Comparison of ENCODE assay signal across 2 cellular contexts in the genomic region with DNA sequence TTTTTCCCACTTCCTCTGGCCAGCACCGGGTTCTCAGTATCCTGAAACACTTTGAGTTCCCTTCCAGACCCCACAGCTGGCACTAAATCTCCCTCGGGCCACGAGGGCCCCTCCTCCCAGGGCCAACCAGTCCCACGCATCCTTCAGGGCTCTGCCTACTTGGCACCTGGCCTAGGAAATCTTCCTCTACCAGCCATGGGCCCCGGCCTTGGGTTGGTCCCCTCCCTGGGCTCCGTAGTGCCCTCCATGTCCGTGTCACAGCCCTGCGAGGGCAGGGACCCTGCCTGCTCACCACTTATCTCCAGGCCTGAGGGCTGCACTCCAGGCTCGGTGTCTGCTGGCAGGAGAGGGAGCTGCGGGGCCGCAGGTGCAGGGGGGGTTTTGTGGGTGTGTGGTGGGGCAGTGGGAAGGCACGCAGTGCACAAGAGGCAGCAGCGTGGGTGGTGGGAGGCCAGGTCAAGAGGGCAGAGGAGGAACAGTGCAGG.
TF ChIP-seq lines count a peak whose summit lies in the region.

No MANE protein-coding gene starts in this region.

TF ChIP-seq in GM12878, 131 proteins besides CTCF, POLR2A, EP300 and RAD21:
- TF ChIP-seq BHLHE40 (IDR thresholded peaks at IDR 0.05; ENCODE audit: borderline replicate concordance in 1 of 2, low read depth in 2 of 2, low read length in 1 of 2) (no peak), JUND (IDR thresholded peaks at IDR 0.05; ENCODE audit: low read depth, low read length) (no peak), MEF2A (IDR thresholded peaks at IDR 0.05; ENCODE audit: insufficient read depth, low read depth, low read length) (no peak), NBN (IDR thresholded peaks at IDR 0.05) (no peak), EGR1 (IDR thresholded peaks at IDR 0.05; ENCODE audit: borderline replicate concordance in 1 of 2, low read depth in 2 of 2, low read length in 2 of 2) (peak in 1 of 2 experiments; percentile 41; a peak in 1 of 3 replicates), TCF7 (IDR thresholded peaks at IDR 0.05; ENCODE audit: borderline replicate concordance) (no peak), RUNX3 (IDR thresholded peaks at IDR 0.05; ENCODE audit: low read length) (peak; percentile 38; the same call in 1 of the 2 replicates), YBX1 (IDR thresholded peaks at IDR 0.05) (no peak)
- TF ChIP-seq, protein P1, sequence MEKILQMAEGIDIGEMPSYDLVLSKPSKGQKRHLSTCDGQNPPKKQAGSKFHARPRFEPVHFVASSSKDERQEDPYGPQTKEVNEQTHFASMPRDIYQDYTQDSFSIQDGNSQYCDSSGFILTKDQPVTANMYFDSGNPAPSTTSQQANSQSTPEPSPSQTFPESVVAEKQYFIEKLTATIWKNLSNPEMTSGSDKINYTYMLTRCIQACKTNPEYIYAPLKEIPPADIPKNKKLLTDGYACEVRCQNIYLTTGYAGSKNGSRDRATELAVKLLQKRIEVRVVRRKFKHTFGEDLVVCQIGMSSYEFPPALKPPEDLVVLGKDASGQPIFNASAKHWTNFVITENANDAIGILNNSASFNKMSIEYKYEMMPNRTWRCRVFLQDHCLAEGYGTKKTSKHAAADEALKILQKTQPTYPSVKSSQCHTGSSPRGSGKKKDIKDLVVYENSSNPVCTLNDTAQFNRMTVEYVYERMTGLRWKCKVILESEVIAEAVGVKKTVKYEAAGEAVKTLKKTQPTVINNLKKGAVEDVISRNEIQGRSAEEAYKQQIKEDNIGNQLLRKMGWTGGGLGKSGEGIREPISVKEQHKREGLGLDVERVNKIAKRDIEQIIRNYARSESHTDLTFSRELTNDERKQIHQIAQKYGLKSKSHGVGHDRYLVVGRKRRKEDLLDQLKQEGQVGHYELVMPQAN (conservative IDR thresholded peaks at IDR 0.05), result no peak
- TF ChIP-seq, protein P2, sequence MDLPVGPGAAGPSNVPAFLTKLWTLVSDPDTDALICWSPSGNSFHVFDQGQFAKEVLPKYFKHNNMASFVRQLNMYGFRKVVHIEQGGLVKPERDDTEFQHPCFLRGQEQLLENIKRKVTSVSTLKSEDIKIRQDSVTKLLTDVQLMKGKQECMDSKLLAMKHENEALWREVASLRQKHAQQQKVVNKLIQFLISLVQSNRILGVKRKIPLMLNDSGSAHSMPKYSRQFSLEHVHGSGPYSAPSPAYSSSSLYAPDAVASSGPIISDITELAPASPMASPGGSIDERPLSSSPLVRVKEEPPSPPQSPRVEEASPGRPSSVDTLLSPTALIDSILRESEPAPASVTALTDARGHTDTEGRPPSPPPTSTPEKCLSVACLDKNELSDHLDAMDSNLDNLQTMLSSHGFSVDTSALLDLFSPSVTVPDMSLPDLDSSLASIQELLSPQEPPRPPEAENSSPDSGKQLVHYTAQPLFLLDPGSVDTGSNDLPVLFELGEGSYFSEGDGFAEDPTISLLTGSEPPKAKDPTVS (IDR thresholded peaks at IDR 0.05; ENCODE audit: low read depth, low read length), result no peak
- TF ChIP-seq, protein P3, sequence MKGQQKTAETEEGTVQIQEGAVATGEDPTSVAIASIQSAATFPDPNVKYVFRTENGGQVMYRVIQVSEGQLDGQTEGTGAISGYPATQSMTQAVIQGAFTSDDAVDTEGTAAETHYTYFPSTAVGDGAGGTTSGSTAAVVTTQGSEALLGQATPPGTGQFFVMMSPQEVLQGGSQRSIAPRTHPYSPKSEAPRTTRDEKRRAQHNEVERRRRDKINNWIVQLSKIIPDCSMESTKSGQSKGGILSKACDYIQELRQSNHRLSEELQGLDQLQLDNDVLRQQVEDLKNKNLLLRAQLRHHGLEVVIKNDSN (IDR thresholded peaks at IDR 0.05; ENCODE audit: borderline replicate concordance, extremely low read length, insufficient read depth, low read depth, low read length), result no peak
- TF ChIP-seq, protein P4, sequence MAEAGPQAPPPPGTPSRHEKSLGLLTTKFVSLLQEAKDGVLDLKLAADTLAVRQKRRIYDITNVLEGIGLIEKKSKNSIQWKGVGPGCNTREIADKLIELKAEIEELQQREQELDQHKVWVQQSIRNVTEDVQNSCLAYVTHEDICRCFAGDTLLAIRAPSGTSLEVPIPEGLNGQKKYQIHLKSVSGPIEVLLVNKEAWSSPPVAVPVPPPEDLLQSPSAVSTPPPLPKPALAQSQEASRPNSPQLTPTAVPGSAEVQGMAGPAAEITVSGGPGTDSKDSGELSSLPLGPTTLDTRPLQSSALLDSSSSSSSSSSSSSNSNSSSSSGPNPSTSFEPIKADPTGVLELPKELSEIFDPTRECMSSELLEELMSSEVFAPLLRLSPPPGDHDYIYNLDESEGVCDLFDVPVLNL (IDR thresholded peaks at IDR 0.05; ENCODE audit: low read depth, low read length), result no peak
- TF ChIP-seq, protein P5, sequence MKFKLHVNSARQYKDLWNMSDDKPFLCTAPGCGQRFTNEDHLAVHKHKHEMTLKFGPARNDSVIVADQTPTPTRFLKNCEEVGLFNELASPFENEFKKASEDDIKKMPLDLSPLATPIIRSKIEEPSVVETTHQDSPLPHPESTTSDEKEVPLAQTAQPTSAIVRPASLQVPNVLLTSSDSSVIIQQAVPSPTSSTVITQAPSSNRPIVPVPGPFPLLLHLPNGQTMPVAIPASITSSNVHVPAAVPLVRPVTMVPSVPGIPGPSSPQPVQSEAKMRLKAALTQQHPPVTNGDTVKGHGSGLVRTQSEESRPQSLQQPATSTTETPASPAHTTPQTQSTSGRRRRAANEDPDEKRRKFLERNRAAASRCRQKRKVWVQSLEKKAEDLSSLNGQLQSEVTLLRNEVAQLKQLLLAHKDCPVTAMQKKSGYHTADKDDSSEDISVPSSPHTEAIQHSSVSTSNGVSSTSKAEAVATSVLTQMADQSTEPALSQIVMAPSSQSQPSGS (IDR thresholded peaks at IDR 0.05; ENCODE audit: low read length), result no peak

TF ChIP-seq in GM23338, 12 proteins besides CTCF, POLR2A, EP300 and RAD21:
- TF ChIP-seq CREB1 (CRISPR knock-in tag; IDR thresholded peaks at IDR 0.05; ENCODE audit: low read depth) (no peak), POLR2AphosphoS5 (IDR thresholded peaks at IDR 0.05; ENCODE audit: low read depth) (no peak), NANOG (IDR thresholded peaks at IDR 0.05; ENCODE audit: borderline replicate concordance) (no peak), JUNB (IDR thresholded peaks at IDR 0.05; ENCODE audit: unreplicated experiment) (no peak), ZNF114 (CRISPR knock-in tag; IDR thresholded peaks at IDR 0.05) (no peak), EZH2phosphoT487 (IDR thresholded peaks at IDR 0.05; ENCODE audit: unreplicated experiment) (no peak), STAT1 (IDR thresholded peaks at IDR 0.05; ENCODE audit: unreplicated experiment) (no peak), EZH2 (IDR thresholded peaks at IDR 0.05; ENCODE audit: low read depth, unreplicated experiment) (no peak), ZNF331 (CRISPR knock-in tag; IDR thresholded peaks at IDR 0.05; ENCODE audit: low read depth) (no peak)
- TF ChIP-seq, protein P6, sequence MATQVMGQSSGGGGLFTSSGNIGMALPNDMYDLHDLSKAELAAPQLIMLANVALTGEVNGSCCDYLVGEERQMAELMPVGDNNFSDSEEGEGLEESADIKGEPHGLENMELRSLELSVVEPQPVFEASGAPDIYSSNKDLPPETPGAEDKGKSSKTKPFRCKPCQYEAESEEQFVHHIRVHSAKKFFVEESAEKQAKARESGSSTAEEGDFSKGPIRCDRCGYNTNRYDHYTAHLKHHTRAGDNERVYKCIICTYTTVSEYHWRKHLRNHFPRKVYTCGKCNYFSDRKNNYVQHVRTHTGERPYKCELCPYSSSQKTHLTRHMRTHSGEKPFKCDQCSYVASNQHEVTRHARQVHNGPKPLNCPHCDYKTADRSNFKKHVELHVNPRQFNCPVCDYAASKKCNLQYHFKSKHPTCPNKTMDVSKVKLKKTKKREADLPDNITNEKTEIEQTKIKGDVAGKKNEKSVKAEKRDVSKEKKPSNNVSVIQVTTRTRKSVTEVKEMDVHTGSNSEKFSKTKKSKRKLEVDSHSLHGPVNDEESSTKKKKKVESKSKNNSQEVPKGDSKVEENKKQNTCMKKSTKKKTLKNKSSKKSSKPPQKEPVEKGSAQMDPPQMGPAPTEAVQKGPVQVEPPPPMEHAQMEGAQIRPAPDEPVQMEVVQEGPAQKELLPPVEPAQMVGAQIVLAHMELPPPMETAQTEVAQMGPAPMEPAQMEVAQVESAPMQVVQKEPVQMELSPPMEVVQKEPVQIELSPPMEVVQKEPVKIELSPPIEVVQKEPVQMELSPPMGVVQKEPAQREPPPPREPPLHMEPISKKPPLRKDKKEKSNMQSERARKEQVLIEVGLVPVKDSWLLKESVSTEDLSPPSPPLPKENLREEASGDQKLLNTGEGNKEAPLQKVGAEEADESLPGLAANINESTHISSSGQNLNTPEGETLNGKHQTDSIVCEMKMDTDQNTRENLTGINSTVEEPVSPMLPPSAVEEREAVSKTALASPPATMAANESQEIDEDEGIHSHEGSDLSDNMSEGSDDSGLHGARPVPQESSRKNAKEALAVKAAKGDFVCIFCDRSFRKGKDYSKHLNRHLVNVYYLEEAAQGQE (IDR thresholded peaks at IDR 0.05; ENCODE audit: unreplicated experiment), result no peak
- TF ChIP-seq, protein P7, sequence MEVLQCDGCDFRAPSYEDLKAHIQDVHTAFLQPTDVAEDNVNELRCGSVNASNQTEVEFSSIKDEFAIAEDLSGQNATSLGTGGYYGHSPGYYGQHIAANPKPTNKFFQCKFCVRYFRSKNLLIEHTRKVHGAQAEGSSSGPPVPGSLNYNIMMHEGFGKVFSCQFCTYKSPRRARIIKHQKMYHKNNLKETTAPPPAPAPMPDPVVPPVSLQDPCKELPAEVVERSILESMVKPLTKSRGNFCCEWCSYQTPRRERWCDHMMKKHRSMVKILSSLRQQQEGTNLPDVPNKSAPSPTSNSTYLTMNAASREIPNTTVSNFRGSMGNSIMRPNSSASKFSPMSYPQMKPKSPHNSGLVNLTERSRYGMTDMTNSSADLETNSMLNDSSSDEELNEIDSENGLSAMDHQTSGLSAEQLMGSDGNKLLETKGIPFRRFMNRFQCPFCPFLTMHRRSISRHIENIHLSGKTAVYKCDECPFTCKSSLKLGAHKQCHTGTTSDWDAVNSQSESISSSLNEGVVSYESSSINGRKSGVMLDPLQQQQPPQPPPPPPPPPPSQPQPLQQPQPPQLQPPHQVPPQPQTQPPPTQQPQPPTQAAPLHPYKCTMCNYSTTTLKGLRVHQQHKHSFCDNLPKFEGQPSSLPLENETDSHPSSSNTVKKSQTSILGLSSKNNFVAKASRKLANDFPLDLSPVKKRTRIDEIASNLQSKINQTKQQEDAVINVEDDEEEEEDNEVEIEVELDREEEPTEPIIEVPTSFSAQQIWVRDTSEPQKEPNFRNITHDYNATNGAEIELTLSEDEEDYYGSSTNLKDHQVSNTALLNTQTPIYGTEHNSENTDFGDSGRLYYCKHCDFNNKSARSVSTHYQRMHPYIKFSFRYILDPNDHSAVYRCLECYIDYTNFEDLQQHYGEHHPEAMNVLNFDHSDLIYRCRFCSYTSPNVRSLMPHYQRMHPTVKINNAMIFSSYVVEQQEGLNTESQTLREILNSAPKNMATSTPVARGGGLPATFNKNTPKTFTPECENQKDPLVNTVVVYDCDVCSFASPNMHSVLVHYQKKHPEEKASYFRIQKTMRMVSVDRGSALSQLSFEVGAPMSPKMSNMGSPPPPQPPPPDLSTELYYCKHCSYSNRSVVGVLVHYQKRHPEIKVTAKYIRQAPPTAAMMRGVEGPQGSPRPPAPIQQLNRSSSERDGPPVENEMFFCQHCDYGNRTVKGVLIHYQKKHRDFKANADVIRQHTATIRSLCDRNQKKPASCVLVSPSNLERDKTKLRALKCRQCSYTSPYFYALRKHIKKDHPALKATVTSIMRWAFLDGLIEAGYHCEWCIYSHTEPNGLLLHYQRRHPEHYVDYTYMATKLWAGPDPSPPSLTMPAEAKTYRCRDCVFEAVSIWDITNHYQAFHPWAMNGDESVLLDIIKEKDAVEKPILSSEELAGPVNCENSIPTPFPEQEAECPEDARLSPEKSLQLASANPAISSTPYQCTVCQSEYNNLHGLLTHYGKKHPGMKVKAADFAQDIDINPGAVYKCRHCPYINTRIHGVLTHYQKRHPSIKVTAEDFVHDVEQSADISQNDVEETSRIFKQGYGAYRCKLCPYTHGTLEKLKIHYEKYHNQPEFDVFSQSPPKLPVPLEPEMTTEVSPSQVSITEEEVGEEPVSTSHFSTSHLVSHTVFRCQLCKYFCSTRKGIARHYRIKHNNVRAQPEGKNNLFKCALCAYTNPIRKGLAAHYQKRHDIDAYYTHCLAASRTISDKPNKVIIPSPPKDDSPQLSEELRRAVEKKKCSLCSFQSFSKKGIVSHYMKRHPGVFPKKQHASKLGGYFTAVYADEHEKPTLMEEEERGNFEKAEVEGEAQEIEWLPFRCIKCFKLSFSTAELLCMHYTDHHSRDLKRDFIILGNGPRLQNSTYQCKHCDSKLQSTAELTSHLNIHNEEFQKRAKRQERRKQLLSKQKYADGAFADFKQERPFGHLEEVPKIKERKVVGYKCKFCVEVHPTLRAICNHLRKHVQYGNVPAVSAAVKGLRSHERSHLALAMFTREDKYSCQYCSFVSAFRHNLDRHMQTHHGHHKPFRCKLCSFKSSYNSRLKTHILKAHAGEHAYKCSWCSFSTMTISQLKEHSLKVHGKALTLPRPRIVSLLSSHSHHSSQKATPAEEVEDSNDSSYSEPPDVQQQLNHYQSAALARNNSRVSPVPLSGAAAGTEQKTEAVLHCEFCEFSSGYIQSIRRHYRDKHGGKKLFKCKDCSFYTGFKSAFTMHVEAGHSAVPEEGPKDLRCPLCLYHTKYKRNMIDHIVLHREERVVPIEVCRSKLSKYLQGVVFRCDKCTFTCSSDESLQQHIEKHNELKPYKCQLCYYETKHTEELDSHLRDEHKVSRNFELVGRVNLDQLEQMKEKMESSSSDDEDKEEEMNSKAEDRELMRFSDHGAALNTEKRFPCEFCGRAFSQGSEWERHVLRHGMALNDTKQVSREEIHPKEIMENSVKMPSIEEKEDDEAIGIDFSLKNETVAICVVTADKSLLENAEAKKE (CRISPR knock-in tag; IDR thresholded peaks at IDR 0.05), result no peak
- TF ChIP-seq, protein P8, sequence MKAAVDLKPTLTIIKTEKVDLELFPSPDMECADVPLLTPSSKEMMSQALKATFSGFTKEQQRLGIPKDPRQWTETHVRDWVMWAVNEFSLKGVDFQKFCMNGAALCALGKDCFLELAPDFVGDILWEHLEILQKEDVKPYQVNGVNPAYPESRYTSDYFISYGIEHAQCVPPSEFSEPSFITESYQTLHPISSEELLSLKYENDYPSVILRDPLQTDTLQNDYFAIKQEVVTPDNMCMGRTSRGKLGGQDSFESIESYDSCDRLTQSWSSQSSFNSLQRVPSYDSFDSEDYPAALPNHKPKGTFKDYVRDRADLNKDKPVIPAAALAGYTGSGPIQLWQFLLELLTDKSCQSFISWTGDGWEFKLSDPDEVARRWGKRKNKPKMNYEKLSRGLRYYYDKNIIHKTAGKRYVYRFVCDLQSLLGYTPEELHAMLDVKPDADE (IDR thresholded peaks at IDR 0.05), result no peak
